17 cellular contexts compared by ENCODE assay signal in genomic region chr2:112824701-112825099, GRCh38. TPM values are rescaled to one million over a fixed set of nuclear protein-coding genes. Genes with fewer than 3 reads are reported as not detected.
"Had no signal": no experiment of that assay in that cellular context is flagged by ENCODE, and none has a peak within 500 bp of the region (broad histone marks: within the 10 kb centered on the region; RNA-seq: fewer than 3 reads in every experiment).

No MANE protein-coding gene starts in this region.

- DNase-seq: activated CD4-positive, alpha-beta T cell treated with anti-CD3 and anti-CD28 coated beads for 48 hours; activated CD8-positive, alpha-beta memory T cell treated with anti-CD3 and anti-CD28 coated beads, Interleukin-2, amount 50 U/mL, for 4 hours; activated CD8-positive, alpha-beta T cell treated with anti-CD3 and anti-CD28 coated beads, Interleukin-2, amount 10 ng/mL, durations not matched to agents 7 days and 5 days; activated effector memory CD4-positive, alpha-beta T cell treated with anti-CD3 and anti-CD28 coated beads, Interleukin-2, amount 50 U/mL, for 16 hours; activated T-cell treated with anti-CD3 and anti-CD28 coated beads, Interleukin-2, amount 50 U/mL, for 48 hours; effector memory CD8-positive, alpha-beta T cell; heart right ventricle; naive thymus-derived CD4-positive, alpha-beta T cell; stimulated activated CD4-positive, alpha-beta T cell treated with anti-CD3 and anti-CD28 coated beads, Interleukin-12 subunit alpha, Interleukin-12 subunit beta, amount 100 ng/mL, for 4 hours; stimulated activated CD4-positive, alpha-beta T cell treated with anti-CD3 and anti-CD28 coated beads, Interleukin-2, amount 100 ng/mL, for 24 hours; stimulated activated naive B cell treated with anti-CD40 and anti-IgM and Interleukin-4, amounts not matched to agents 10 μg/mL and 1 μg/mL and 100 μg/mL, for 72 hours; T-helper 2 cell; tibial artery had no signal

- H3K4me1 ChIP-seq: tibial artery had no signal

- H3K36me3 ChIP-seq: heart right ventricle, tibial artery had no signal

- H3K9me3 ChIP-seq: heart right ventricle, neutrophil, tibial artery had no signal

- H3K27me3 ChIP-seq: neutrophil, tibial artery had no signal

- ATAC-seq: activated CD8-positive, alpha-beta T cell treated with anti-CD3 and anti-CD28 coated beads, Interleukin-2, amount 10 ng/mL, durations not matched to agents 7 days and 5 days; effector memory CD8-positive, alpha-beta T cell; naive thymus-derived CD4-positive, alpha-beta T cell; stimulated activated naive B cell treated with anti-CD40 and anti-IgM and Interleukin-4, amounts not matched to agents 10 μg/mL and 1 μg/mL and 100 μg/mL, for 72 hours; WTC11 had no signal

- H3K4me3 ChIP-seq: heart right ventricle, tibial artery had no signal

- H3K27ac ChIP-seq: heart right ventricle, neutrophil, tibial artery had no signal

RNA-seq across cellular contexts. Expression of gene IL1B, which starts 11.9 kb away (rescaled TPM):
- total RNA-seq: activated CD8-positive, alpha-beta T cell treated with anti-CD3 and anti-CD28 coated beads, Interleukin-2, amount 10 ng/mL, durations not matched to agents 7 days and 5 days; lung microvascular endothelial cell; WTC11 had no signal
- polyA plus RNA-seq: naive thymus-derived CD4-positive, alpha-beta T cell had no signal

RNA-seq across cellular contexts. Expression of gene IL1A, which starts 40.4 kb away (rescaled TPM):
- total RNA-seq: activated CD8-positive, alpha-beta T cell treated with anti-CD3 and anti-CD28 coated beads, Interleukin-2, amount 10 ng/mL, durations not matched to agents 7 days and 5 days; heart right ventricle; lung microvascular endothelial cell; subcutaneous adipose tissue had no signal
- polyA plus RNA-seq: naive thymus-derived CD4-positive, alpha-beta T cell had no signal
